Comparison of ENCODE assay signal across 13 cellular contexts in genomic region chr11:109794501-109794900, GRCh38.
A peak's percentile ranks its signal among the peaks of the same experiment; 100 is the strongest.
DNase-seq lines count a peak whose midpoint lies in the region; ATAC-seq and TF ChIP-seq lines count a peak whose summit lies in the region.
"Had no signal": no experiment of that assay in that cellular context is flagged by ENCODE, and none has a peak within 500 bp of the region (broad histone marks: within the 10 kb centered on the region; RNA-seq: fewer than 3 reads in every experiment).

No MANE protein-coding gene starts in this region.

- no peak overlapping the region for H3K9ac ChIP-seq in neural progenitor cell

- no peaks in the 10 kb centered on the region for H3K27me3 ChIP-seq in ACC112 (ENCODE audit: insufficient read depth, low read length)
- no peaks in the 10 kb centered on the region for H3K27me3 ChIP-seq in neural progenitor cell

- H4K20me1 ChIP-seq in neural progenitor cell (ENCODE audit: low read depth), result no peaks in the 10 kb centered on the region

- H3K27me3 Mint-ChIP-seq in neural progenitor cell (ENCODE audit: insufficient read depth, low read depth), result no peaks in the 10 kb centered on the region
- no peaks in the 10 kb centered on the region for H3K27me3 Mint-ChIP-seq in CD14-positive monocyte (ENCODE audit: low read depth in 3 of 3)

- H3F3A ChIP-seq in neural progenitor cell (ENCODE audit: low read depth), result no peaks in the 10 kb centered on the region

- H3K4me3 Mint-ChIP-seq in neural progenitor cell (no peak overlapping the region), CD14-positive monocyte (no peak overlapping the region)

- TF ChIP-seq CTCF in neural progenitor cell (IDR thresholded peaks at IDR 0.05), result no peak
- TF ChIP-seq CTCF in CD14-positive monocyte (IDR thresholded peaks at IDR 0.05), result no peak
- TF ChIP-seq CTCF in GM13976 (IDR thresholded peaks at IDR 0.05; ENCODE audit: borderline replicate concordance, control extremely low read depth, extremely low read depth, insufficient read depth, missing control alignments), result no peak

- H3K36me3 ChIP-seq in ACC112 (ENCODE audit: insufficient read depth, low read length), result no peaks in the 10 kb centered on the region
- no peaks in the 10 kb centered on the region for H3K36me3 ChIP-seq in neural progenitor cell

- H3K79me2 ChIP-seq in ACC112 (ENCODE audit: control insufficient read depth, insufficient read depth, low read length, unreplicated experiment) (no peaks in the 10 kb centered on the region), neural progenitor cell (ENCODE audit: low read depth) (no peaks in the 10 kb centered on the region)

- H3K27ac Mint-ChIP-seq in neural progenitor cell (peak overlapping the region; percentile 53), CD14-positive monocyte (no peak overlapping the region)

- H3K27ac ChIP-seq in ACC112 (ENCODE audit: low read depth, low read length) (peak overlapping the region; percentile 24; the same call in 1 of the 2 replicates), neural progenitor cell (no peak overlapping the region)

- peaks cover 10% of the 10 kb centered on the region for H3K4me1 Mint-ChIP-seq in neural progenitor cell
- H3K4me1 Mint-ChIP-seq in CD14-positive monocyte, result no peaks in the 10 kb centered on the region

- no peak overlapping the region for H3K4me3 ChIP-seq in ACC112 (ENCODE audit: low read depth, low read length)
- no peak overlapping the region for H3K4me3 ChIP-seq in neural progenitor cell

- no peak for ATAC-seq in activated CD4-positive, CD25-positive, alpha-beta regulatory T cell treated with anti-CD3 and anti-CD28 coated beads, Interleukin-2, amount 50 U/mL, for 24 hours
- ATAC-seq: HCT116 had no signal

- H3K4me2 ChIP-seq in neural progenitor cell, result no peak overlapping the region

- H3K4me1 ChIP-seq in ACC112 (ENCODE audit: control insufficient read depth, insufficient read depth, low read length, unreplicated experiment), result peaks cover 13% of the 10 kb centered on the region
- no peaks in the 10 kb centered on the region for H3K4me1 ChIP-seq in neural progenitor cell

- H3K36me3 Mint-ChIP-seq in neural progenitor cell, result peaks cover 3% of the 10 kb centered on the region
- H3K36me3 Mint-ChIP-seq in CD14-positive monocyte, result no peaks in the 10 kb centered on the region

- intact Hi-C loops in CD14-positive monocyte (cut with micrococcal nuclease), result no loop called here

- H2AFZ ChIP-seq in ACC112 (ENCODE audit: low read length, unreplicated experiment), result peak overlapping the region; percentile 3
- no peak overlapping the region for H2AFZ ChIP-seq in neural progenitor cell (replicated peaks)

- H3K9me3 ChIP-seq in neural progenitor cell (ENCODE audit: low read depth), result no peaks in the 10 kb centered on the region

- H3K9me3 Mint-ChIP-seq in neural progenitor cell (peaks cover 16% of the 10 kb centered on the region), CD14-positive monocyte (peaks cover 0 to 2% (median 0%) of the 10 kb centered on the region in 7 donors)

- DNase-seq in RPMI7951 (ENCODE audit: low read depth), result peak; percentile 2
- DNase-seq in dermis blood vessel endothelial cell, result peak; percentile 32
- DNase-seq in neural progenitor cell (ENCODE audit: low spot score), result no peak
- DNase-seq in NCI-H187 treated with DMSO at 0.1 percent for 48 hours (lab: John Stamatoyannopoulos, UW), result no peak
- no peak for DNase-seq in CD14-positive monocyte (ENCODE audit: low spot score)
- DNase-seq in GM13976 (ENCODE audit: low spot score), result no peak
- DNase-seq: NCI-H1092 treated with DMSO at 0.1 percent for 48 hours, NCI-H1694 treated with DMSO at 0.1 percent for 48 hours, NCI-H748 treated with DMSO at 0.1 percent for 48 hours, SHP77 treated with DMSO at 0.1 percent for 48 hours had no signal

- in situ Hi-C loops in GM13976 (cut with MboI; ENCODE audit: low sequenced_read_pairs, unreplicated experiment), result no loop called here

Comparison
In these comparisons a context has a peak if more than half of its experiments do, and no peak if none do; other contexts are left out.
1. DNase-seq: peak in RPMI7951 (single experiment) and dermis blood vessel endothelial cell (single experiment); none in neural progenitor cell (single experiment), NCI-H187 treated with DMSO at 0.1 percent for 48 hours (single experiment), CD14-positive monocyte (single experiment) and GM13976 (single experiment).